In the genomic region with DNA sequence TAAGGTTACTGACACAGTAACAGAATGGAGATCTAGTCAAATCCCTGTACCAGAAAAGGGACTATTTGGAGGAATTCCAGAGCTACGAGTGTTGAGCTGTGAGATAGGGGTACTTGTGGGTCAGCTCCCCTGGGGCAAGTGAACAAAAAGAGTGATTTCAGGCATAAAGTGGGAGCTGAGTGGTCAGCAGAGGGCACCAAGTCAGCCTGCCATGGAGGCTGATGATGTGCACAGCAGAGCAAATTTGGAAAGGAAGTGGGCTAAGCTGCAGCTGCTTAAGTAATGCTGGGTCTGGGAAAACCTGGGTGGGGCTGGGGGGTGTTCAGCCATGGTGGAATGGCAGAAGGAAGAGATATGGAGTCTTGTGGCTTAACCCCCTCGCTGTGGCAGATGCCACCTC, we compare ENCODE assay signal across 1 cellular context.
TF ChIP-seq lines count a peak whose summit lies in the region.

No MANE protein-coding gene starts in this region.

TF ChIP-seq in GM12878, 131 proteins besides CTCF, POLR2A, EP300 and RAD21 (continued from another document):
- TF ChIP-seq, protein P1, sequence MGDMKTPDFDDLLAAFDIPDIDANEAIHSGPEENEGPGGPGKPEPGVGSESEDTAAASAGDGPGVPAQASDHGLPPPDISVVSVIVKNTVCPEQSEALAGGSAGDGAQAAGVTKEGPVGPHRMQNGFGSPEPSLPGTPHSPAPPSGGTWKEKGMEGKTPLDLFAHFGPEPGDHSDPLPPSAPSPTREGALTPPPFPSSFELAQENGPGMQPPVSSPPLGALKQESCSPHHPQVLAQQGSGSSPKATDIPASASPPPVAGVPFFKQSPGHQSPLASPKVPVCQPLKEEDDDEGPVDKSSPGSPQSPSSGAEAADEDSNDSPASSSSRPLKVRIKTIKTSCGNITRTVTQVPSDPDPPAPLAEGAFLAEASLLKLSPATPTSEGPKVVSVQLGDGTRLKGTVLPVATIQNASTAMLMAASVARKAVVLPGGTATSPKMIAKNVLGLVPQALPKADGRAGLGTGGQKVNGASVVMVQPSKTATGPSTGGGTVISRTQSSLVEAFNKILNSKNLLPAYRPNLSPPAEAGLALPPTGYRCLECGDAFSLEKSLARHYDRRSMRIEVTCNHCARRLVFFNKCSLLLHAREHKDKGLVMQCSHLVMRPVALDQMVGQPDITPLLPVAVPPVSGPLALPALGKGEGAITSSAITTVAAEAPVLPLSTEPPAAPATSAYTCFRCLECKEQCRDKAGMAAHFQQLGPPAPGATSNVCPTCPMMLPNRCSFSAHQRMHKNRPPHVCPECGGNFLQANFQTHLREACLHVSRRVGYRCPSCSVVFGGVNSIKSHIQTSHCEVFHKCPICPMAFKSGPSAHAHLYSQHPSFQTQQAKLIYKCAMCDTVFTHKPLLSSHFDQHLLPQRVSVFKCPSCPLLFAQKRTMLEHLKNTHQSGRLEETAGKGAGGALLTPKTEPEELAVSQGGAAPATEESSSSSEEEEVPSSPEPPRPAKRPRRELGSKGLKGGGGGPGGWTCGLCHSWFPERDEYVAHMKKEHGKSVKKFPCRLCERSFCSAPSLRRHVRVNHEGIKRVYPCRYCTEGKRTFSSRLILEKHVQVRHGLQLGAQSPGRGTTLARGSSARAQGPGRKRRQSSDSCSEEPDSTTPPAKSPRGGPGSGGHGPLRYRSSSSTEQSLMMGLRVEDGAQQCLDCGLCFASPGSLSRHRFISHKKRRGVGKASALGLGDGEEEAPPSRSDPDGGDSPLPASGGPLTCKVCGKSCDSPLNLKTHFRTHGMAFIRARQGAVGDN (IDR thresholded peaks at IDR 0.05), result no peak
- TF ChIP-seq SMC3 (IDR thresholded peaks at IDR 0.05; ENCODE audit: borderline replicate concordance, low read length) (peak; percentile 32; the same call in 1 of the 2 replicates), ZNF207 (IDR thresholded peaks at IDR 0.05; ENCODE audit: borderline replicate concordance) (no peak)
TF ChIP-seq in GM12878: peak in this region for 1.
